In the genomic region with DNA sequence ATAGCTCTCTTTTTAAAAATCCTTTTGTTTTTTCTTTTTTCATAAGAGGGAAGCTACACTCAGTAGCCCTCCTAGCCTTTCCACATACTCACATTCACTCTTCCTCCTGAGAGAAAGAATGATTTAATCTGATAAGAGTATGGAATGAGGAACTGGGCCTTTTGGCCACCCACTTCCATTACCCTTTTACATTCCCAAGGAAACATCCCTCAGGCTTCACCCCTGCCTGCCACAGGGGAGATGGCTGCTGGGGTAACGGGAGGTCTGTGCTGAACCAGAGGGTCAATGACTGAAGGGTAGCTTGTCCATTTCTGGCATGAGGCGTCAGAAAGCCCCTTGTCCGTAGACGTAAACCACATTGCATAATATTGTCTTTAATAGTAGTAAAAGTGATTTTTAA, we compare ENCODE assay signal across 2 cellular contexts.
TF ChIP-seq lines count a peak whose summit lies in the region.

No MANE protein-coding gene starts in this region.

TF ChIP-seq in GM23338, 12 proteins besides CTCF, POLR2A, EP300 and RAD21 (continued from another document):
- TF ChIP-seq, protein P1, sequence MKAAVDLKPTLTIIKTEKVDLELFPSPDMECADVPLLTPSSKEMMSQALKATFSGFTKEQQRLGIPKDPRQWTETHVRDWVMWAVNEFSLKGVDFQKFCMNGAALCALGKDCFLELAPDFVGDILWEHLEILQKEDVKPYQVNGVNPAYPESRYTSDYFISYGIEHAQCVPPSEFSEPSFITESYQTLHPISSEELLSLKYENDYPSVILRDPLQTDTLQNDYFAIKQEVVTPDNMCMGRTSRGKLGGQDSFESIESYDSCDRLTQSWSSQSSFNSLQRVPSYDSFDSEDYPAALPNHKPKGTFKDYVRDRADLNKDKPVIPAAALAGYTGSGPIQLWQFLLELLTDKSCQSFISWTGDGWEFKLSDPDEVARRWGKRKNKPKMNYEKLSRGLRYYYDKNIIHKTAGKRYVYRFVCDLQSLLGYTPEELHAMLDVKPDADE (IDR thresholded peaks at IDR 0.05) = no peak
- no peak for TF ChIP-seq STAT1 (IDR thresholded peaks at IDR 0.05; ENCODE audit: unreplicated experiment)
- no peak for TF ChIP-seq ZNF114 (CRISPR knock-in tag; IDR thresholded peaks at IDR 0.05)
- TF ChIP-seq CREB1 (CRISPR knock-in tag; IDR thresholded peaks at IDR 0.05; ENCODE audit: low read depth) = no peak
- TF ChIP-seq, protein P2, sequence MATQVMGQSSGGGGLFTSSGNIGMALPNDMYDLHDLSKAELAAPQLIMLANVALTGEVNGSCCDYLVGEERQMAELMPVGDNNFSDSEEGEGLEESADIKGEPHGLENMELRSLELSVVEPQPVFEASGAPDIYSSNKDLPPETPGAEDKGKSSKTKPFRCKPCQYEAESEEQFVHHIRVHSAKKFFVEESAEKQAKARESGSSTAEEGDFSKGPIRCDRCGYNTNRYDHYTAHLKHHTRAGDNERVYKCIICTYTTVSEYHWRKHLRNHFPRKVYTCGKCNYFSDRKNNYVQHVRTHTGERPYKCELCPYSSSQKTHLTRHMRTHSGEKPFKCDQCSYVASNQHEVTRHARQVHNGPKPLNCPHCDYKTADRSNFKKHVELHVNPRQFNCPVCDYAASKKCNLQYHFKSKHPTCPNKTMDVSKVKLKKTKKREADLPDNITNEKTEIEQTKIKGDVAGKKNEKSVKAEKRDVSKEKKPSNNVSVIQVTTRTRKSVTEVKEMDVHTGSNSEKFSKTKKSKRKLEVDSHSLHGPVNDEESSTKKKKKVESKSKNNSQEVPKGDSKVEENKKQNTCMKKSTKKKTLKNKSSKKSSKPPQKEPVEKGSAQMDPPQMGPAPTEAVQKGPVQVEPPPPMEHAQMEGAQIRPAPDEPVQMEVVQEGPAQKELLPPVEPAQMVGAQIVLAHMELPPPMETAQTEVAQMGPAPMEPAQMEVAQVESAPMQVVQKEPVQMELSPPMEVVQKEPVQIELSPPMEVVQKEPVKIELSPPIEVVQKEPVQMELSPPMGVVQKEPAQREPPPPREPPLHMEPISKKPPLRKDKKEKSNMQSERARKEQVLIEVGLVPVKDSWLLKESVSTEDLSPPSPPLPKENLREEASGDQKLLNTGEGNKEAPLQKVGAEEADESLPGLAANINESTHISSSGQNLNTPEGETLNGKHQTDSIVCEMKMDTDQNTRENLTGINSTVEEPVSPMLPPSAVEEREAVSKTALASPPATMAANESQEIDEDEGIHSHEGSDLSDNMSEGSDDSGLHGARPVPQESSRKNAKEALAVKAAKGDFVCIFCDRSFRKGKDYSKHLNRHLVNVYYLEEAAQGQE (IDR thresholded peaks at IDR 0.05; ENCODE audit: unreplicated experiment) = no peak
- TF ChIP-seq, protein P3, sequence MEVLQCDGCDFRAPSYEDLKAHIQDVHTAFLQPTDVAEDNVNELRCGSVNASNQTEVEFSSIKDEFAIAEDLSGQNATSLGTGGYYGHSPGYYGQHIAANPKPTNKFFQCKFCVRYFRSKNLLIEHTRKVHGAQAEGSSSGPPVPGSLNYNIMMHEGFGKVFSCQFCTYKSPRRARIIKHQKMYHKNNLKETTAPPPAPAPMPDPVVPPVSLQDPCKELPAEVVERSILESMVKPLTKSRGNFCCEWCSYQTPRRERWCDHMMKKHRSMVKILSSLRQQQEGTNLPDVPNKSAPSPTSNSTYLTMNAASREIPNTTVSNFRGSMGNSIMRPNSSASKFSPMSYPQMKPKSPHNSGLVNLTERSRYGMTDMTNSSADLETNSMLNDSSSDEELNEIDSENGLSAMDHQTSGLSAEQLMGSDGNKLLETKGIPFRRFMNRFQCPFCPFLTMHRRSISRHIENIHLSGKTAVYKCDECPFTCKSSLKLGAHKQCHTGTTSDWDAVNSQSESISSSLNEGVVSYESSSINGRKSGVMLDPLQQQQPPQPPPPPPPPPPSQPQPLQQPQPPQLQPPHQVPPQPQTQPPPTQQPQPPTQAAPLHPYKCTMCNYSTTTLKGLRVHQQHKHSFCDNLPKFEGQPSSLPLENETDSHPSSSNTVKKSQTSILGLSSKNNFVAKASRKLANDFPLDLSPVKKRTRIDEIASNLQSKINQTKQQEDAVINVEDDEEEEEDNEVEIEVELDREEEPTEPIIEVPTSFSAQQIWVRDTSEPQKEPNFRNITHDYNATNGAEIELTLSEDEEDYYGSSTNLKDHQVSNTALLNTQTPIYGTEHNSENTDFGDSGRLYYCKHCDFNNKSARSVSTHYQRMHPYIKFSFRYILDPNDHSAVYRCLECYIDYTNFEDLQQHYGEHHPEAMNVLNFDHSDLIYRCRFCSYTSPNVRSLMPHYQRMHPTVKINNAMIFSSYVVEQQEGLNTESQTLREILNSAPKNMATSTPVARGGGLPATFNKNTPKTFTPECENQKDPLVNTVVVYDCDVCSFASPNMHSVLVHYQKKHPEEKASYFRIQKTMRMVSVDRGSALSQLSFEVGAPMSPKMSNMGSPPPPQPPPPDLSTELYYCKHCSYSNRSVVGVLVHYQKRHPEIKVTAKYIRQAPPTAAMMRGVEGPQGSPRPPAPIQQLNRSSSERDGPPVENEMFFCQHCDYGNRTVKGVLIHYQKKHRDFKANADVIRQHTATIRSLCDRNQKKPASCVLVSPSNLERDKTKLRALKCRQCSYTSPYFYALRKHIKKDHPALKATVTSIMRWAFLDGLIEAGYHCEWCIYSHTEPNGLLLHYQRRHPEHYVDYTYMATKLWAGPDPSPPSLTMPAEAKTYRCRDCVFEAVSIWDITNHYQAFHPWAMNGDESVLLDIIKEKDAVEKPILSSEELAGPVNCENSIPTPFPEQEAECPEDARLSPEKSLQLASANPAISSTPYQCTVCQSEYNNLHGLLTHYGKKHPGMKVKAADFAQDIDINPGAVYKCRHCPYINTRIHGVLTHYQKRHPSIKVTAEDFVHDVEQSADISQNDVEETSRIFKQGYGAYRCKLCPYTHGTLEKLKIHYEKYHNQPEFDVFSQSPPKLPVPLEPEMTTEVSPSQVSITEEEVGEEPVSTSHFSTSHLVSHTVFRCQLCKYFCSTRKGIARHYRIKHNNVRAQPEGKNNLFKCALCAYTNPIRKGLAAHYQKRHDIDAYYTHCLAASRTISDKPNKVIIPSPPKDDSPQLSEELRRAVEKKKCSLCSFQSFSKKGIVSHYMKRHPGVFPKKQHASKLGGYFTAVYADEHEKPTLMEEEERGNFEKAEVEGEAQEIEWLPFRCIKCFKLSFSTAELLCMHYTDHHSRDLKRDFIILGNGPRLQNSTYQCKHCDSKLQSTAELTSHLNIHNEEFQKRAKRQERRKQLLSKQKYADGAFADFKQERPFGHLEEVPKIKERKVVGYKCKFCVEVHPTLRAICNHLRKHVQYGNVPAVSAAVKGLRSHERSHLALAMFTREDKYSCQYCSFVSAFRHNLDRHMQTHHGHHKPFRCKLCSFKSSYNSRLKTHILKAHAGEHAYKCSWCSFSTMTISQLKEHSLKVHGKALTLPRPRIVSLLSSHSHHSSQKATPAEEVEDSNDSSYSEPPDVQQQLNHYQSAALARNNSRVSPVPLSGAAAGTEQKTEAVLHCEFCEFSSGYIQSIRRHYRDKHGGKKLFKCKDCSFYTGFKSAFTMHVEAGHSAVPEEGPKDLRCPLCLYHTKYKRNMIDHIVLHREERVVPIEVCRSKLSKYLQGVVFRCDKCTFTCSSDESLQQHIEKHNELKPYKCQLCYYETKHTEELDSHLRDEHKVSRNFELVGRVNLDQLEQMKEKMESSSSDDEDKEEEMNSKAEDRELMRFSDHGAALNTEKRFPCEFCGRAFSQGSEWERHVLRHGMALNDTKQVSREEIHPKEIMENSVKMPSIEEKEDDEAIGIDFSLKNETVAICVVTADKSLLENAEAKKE (CRISPR knock-in tag; IDR thresholded peaks at IDR 0.05) = no peak
- no peak for TF ChIP-seq ZNF331 (CRISPR knock-in tag; IDR thresholded peaks at IDR 0.05; ENCODE audit: low read depth)
- no peak for TF ChIP-seq NANOG (IDR thresholded peaks at IDR 0.05; ENCODE audit: borderline replicate concordance)

TF ChIP-seq in WTC11, 78 proteins besides CTCF, POLR2A, EP300 and RAD21 (continued from another document):
- TF ChIP-seq, protein P4, sequence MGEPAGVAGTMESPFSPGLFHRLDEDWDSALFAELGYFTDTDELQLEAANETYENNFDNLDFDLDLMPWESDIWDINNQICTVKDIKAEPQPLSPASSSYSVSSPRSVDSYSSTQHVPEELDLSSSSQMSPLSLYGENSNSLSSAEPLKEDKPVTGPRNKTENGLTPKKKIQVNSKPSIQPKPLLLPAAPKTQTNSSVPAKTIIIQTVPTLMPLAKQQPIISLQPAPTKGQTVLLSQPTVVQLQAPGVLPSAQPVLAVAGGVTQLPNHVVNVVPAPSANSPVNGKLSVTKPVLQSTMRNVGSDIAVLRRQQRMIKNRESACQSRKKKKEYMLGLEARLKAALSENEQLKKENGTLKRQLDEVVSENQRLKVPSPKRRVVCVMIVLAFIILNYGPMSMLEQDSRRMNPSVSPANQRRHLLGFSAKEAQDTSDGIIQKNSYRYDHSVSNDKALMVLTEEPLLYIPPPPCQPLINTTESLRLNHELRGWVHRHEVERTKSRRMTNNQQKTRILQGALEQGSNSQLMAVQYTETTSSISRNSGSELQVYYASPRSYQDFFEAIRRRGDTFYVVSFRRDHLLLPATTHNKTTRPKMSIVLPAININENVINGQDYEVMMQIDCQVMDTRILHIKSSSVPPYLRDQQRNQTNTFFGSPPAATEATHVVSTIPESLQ (CRISPR knock-in tag; IDR thresholded peaks at IDR 0.05) = no peak
- TF ChIP-seq SOX15 (CRISPR knock-in tag; IDR thresholded peaks at IDR 0.05) = no peak
- TF ChIP-seq NR2C2 (CRISPR knock-in tag; IDR thresholded peaks at IDR 0.05) = no peak
- no peak for TF ChIP-seq SP1 (CRISPR knock-in tag; conservative IDR thresholded peaks at IDR 0.05)
- TF ChIP-seq TCF7 (CRISPR knock-in tag; IDR thresholded peaks at IDR 0.05; ENCODE audit: low read depth) = no peak
- no peak for TF ChIP-seq SMAD4 (CRISPR knock-in tag; IDR thresholded peaks at IDR 0.05)
- no peak for TF ChIP-seq KAT7 (CRISPR knock-in tag; IDR thresholded peaks at IDR 0.05; ENCODE audit: borderline replicate concordance)
- no peak for TF ChIP-seq FOXK1 (CRISPR knock-in tag; IDR thresholded peaks at IDR 0.05)
- TF ChIP-seq, protein P5, sequence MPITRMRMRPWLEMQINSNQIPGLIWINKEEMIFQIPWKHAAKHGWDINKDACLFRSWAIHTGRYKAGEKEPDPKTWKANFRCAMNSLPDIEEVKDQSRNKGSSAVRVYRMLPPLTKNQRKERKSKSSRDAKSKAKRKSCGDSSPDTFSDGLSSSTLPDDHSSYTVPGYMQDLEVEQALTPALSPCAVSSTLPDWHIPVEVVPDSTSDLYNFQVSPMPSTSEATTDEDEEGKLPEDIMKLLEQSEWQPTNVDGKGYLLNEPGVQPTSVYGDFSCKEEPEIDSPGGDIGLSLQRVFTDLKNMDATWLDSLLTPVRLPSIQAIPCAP (CRISPR knock-in tag; IDR thresholded peaks at IDR 0.05) = no peak
- TF ChIP-seq, protein P6, sequence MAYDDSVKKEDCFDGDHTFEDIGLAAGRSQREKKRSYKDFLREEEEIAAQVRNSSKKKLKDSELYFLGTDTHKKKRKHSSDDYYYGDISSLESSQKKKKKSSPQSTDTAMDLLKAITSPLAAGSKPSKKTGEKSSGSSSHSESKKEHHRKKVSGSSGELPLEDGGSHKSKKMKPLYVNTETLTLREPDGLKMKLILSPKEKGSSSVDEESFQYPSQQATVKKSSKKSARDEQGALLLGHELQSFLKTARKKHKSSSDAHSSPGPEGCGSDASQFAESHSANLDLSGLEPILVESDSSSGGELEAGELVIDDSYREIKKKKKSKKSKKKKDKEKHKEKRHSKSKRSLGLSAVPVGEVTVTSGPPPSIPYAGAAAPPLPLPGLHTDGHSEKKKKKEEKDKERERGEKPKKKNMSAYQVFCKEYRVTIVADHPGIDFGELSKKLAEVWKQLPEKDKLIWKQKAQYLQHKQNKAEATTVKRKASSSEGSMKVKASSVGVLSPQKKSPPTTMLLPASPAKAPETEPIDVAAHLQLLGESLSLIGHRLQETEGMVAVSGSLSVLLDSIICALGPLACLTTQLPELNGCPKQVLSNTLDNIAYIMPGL (CRISPR knock-in tag; IDR thresholded peaks at IDR 0.05) = no peak
- TF ChIP-seq ZNF396 (CRISPR knock-in tag; IDR thresholded peaks at IDR 0.05; ENCODE audit: borderline replicate concordance) = no peak
- no peak for TF ChIP-seq ZNF219 (CRISPR knock-in tag; IDR thresholded peaks at IDR 0.05; ENCODE audit: borderline replicate concordance)
